14 cellular contexts compared by ENCODE assay signal in the genomic region with DNA sequence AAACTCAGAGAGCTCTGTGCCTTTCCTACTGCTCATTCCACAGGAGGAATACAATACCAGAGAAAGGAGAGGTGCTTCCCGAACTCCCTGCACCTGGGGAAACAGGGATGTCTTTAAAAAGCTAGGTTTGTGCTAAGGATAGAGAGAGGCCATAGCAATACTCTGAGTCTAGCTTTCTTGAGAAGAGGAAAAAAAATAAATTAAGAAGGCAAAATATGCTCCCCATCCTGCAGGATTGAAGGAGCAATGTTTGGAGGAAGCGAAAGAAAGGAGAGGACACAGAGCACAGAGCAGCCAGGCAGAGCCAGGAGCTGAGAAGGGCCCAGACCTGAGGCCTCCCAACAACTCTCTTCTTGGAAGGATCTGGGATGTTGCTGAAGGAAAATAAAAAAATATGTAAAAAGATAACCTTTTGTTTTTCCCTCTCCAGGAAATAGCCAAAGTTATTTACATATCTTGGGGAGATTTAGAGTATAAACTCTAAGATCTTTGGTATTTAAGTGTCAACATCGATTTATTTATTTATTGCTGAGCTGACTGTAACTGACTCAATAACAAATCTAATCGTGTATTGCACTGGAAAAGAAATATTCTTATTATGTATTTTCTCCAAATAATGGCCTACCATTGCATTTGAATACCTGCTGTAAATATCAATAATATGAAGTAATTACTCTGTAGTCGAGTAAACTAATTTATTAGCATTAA. TPM values are rescaled to one million over a fixed set of nuclear protein-coding genes. Genes with fewer than 3 reads are reported as not detected.
DNase-seq lines count a peak whose midpoint lies in the region; ATAC-seq, FAIRE-seq and TF ChIP-seq lines count a peak whose summit lies in the region.
"Had no signal": no experiment of that assay in that cellular context is flagged by ENCODE, and none has a peak within 500 bp of the region (broad histone marks: within the 10 kb centered on the region; RNA-seq: fewer than 3 reads in every experiment).

No MANE protein-coding gene starts in this region.

- no peak for ATAC-seq in HG02840 (IDR thresholded peaks at IDR 0.05; ENCODE audit: low FRiP score, unreplicated experiment)

- H3K27me3 ChIP-seq in spleen (replicated peaks in 1 of 7) = peaks cover 44 to 100% (median 100%) of the 10 kb centered on the region in 7 donors

- no peaks in the 10 kb centered on the region for H3K36me3 ChIP-seq in spleen
- H3K36me3 ChIP-seq: left ventricle myocardium inferior had no signal

- TF ChIP-seq CTCF in spleen (IDR thresholded peaks at IDR 0.05 in 8 of 11, conservative IDR thresholded peaks at IDR 0.05 in 3 of 11) = no peak

- no peaks in the 10 kb centered on the region for H3K9me3 ChIP-seq in spleen
- H3K9me3 ChIP-seq: left ventricle myocardium inferior had no signal

- no peak overlapping the region for H3K4me3 ChIP-seq in spleen
- H3K4me3 ChIP-seq: left ventricle myocardium inferior had no signal

- DNase-seq in SW480 (ENCODE audit: low spot score) (peak; percentile 16), left kidney (ENCODE audit: low read depth, low spot score) (peak; percentile 72), spleen (peak; percentile 22), T-helper 2 cell (no peak), Kasumi-1 (lab: John Stamatoyannopoulos, UW) (no peak)
- DNase-seq: left ventricle myocardium inferior, NCI-H1092 treated with DMSO at 0.1 percent for 48 hours, NCI-H446, T1000 had no signal

- no peak for TF ChIP-seq POLR2A in spleen (IDR thresholded peaks at IDR 0.05)

- FAIRE-seq in G401.6 (lab: Jason Lieb, UNC) = peak; percentile 19
- FAIRE-seq: RCC 7860 had no signal

- H3K27ac ChIP-seq in spleen = no peak overlapping the region
- H3K27ac ChIP-seq: left ventricle myocardium inferior, parathyroid adenoma had no signal

- peaks cover 26 to 70% (median 55%) of the 10 kb centered on the region in 6 donors for H3K4me1 ChIP-seq in spleen
- H3K4me1 ChIP-seq: parathyroid adenoma had no signal

- 18 to 30% (median 27%) methylated on average over 5 of the region's 5 CpGs for WGBS in spleen, 5 donors

- intact Hi-C loops in spleen (cut with DNase I; ENCODE audit: low total_unique reads) = loop anchor here (10.0 kb wide), 1 partner anchor 1332 kb away; no protein-coding TSS in a partner anchor

RNA-seq across cellular contexts. Expression of a gene that starts 1.6 kb away (rescaled TPM):
- total RNA-seq in spleen = not detected
- not detected for polyA plus RNA-seq in spleen
- total RNA-seq: activated CD8-positive, alpha-beta memory T cell treated with anti-CD3 and anti-CD28 coated beads for 36 hours; left ventricle myocardium inferior had no signal

RNA-seq across cellular contexts. Expression of a gene that starts 12.5 kb away (rescaled TPM):
- under 1 TPM in 3 of 7 donors, not detected in 4; 0.13 to 0.72 (median 0.56) TPM for total RNA-seq in spleen
- polyA plus RNA-seq in spleen = under 1 TPM; 0.05 to 0.22 (median 0.19) TPM
- total RNA-seq: left ventricle myocardium inferior had no signal

RNA-seq across cellular contexts. Expression of a gene that starts 13.3 kb away (rescaled TPM):
- not detected for total RNA-seq in spleen
- polyA plus RNA-seq in spleen = not detected
- total RNA-seq: activated CD8-positive, alpha-beta memory T cell treated with anti-CD3 and anti-CD28 coated beads for 36 hours; left ventricle myocardium inferior had no signal

RNA-seq across cellular contexts. Expression of a gene that starts 21.3 kb away (rescaled TPM):
- total RNA-seq in spleen = 1 to 10 TPM in 5 of 7 donors, under 1 TPM in 2; 0.51 to 3.0 (median 1.2) TPM
- under 1 TPM; 0.46 to 0.54 (median 0.48) TPM for polyA plus RNA-seq in spleen
- total RNA-seq: activated CD8-positive, alpha-beta memory T cell treated with anti-CD3 and anti-CD28 coated beads for 36 hours; left ventricle myocardium inferior had no signal

RNA-seq across cellular contexts. Expression of a gene that starts 30.1 kb away (rescaled TPM):
- total RNA-seq in spleen = 1 to 10 TPM; 1.0 to 8.0 (median 2.6) TPM
- polyA plus RNA-seq in spleen = 1 to 10 TPM in 1 of 3 donors, under 1 TPM in 2; 0.55 to 1.4 (median 0.80) TPM
- total RNA-seq: activated CD8-positive, alpha-beta memory T cell treated with anti-CD3 and anti-CD28 coated beads for 36 hours had no signal

Comparison
In these comparisons a context has a peak if more than half of its experiments do, and no peak if none do; other contexts are left out.
1. DNase-seq: peak in SW480 (single experiment), left kidney (single experiment) and spleen (single experiment); none in T-helper 2 cell (0 of 5) and Kasumi-1 (0 of 2).